In genomic region chr7:2527505-2528464, GRCh38 we compare ENCODE assay signal across 10 cellular contexts. TPM values are rescaled to one million over a fixed set of nuclear protein-coding genes. Genes with fewer than 3 reads are reported as not detected.
DNase-seq lines count a peak whose midpoint lies in the region; ATAC-seq and TF ChIP-seq lines count a peak whose summit lies in the region.
"Had no signal": no experiment of that assay in that cellular context is flagged by ENCODE, and none has a peak within 500 bp of the region (broad histone marks: within the 10 kb centered on the region; RNA-seq: fewer than 3 reads in every experiment).

No MANE protein-coding gene starts in this region.

- H3K36me3 ChIP-seq in Caco-2 (ENCODE audit: control insufficient read depth, insufficient read depth, low read length) = no peaks in the 10 kb centered on the region

- H3K27me3 Mint-ChIP-seq in Caco-2 (ENCODE audit: insufficient read depth, unreplicated experiment) = no peaks in the 10 kb centered on the region
- H3K27me3 Mint-ChIP-seq in glutamatergic neuron (ENCODE audit: unreplicated experiment) = peaks cover 11% of the 10 kb centered on the region
- no peaks in the 10 kb centered on the region for H3K27me3 Mint-ChIP-seq in stimulated activated naive CD8-positive, alpha-beta T cell treated with anti-CD3 and anti-CD28 coated beads, Interleukin-15, amount 100 ng/mL, for 72 hours

- H3K27ac Mint-ChIP-seq in Caco-2 (ENCODE audit: unreplicated experiment) (peak overlapping the region; percentile 86), glutamatergic neuron (ENCODE audit: unreplicated experiment) (no peak overlapping the region)
- H3K27ac Mint-ChIP-seq in stimulated activated naive CD8-positive, alpha-beta T cell treated with anti-CD3 and anti-CD28 coated beads, Interleukin-15, amount 100 ng/mL, for 72 hours = no peak overlapping the region

- BruUV-seq in Caco-2 (replicated peaks; lab: Mats Ljungman, UMichigan) = no TSS peak

- intact Hi-C loops in Caco-2 (cut with micrococcal nuclease; ENCODE audit: unreplicated experiment) = no loop called here

- H3K4me3 ChIP-seq in Caco-2 (ENCODE audit: low read depth, low read length) (no peak overlapping the region), NB4 (ENCODE audit: low read depth, low read length) (no peak overlapping the region)

- H3K9me3 Mint-ChIP-seq in Caco-2 (ENCODE audit: unreplicated experiment) (no peaks in the 10 kb centered on the region), glutamatergic neuron (ENCODE audit: unreplicated experiment) (peaks cover 2% of the 10 kb centered on the region)
- no peaks in the 10 kb centered on the region for H3K9me3 Mint-ChIP-seq in stimulated activated naive CD8-positive, alpha-beta T cell treated with anti-CD3 and anti-CD28 coated beads, Interleukin-15, amount 100 ng/mL, for 72 hours

- no peak for TF ChIP-seq CTCF in Caco-2 (IDR thresholded peaks at IDR 0.05; ENCODE audit: insufficient read depth in 1 of 2, low read depth in 1 of 2, low read length in 1 of 2, severe bottlenecking in 1 of 2, unreplicated experiment in 1 of 2)
- TF ChIP-seq CTCF in NB4 (IDR thresholded peaks at IDR 0.05; ENCODE audit: low read depth, low read length) = no peak
- TF ChIP-seq CTCF in glutamatergic neuron (IDR thresholded peaks at IDR 0.05; ENCODE audit: partially characterized antibody, unreplicated experiment) = no peak

- no peak for ATAC-seq in stimulated activated naive CD8-positive, alpha-beta T cell treated with anti-CD3 and anti-CD28 coated beads, Interleukin-15, amount 100 ng/mL, for 72 hours
- no peak for ATAC-seq in HG02763 (IDR thresholded peaks at IDR 0.05; ENCODE audit: unreplicated experiment)

- H3K36me3 Mint-ChIP-seq in Caco-2 (ENCODE audit: insufficient read depth, unreplicated experiment) (no peaks in the 10 kb centered on the region), glutamatergic neuron (ENCODE audit: unreplicated experiment) (no peaks in the 10 kb centered on the region)

- peaks cover 15% of the 10 kb centered on the region for H3K4me1 Mint-ChIP-seq in Caco-2 (ENCODE audit: low read depth, unreplicated experiment)
- peaks cover 6% of the 10 kb centered on the region for H3K4me1 Mint-ChIP-seq in glutamatergic neuron (ENCODE audit: low read depth, unreplicated experiment)
- peaks cover 92% of the 10 kb centered on the region for H3K4me1 Mint-ChIP-seq in stimulated activated naive CD8-positive, alpha-beta T cell treated with anti-CD3 and anti-CD28 coated beads, Interleukin-15, amount 100 ng/mL, for 72 hours

- DNase-seq in Caco-2 (peak; percentile 70 to 75), NB4 (ENCODE audit: low read depth) (peak; percentile 77), activated T-cell treated with anti-CD3 and anti-CD28 coated beads for 4 hours (peak; percentile 61), glutamatergic neuron (peak; percentile 11), D341Med (ENCODE audit: low spot score) (no peak), NCI-H187 treated with DMSO at 0.1 percent for 48 hours (lab: John Stamatoyannopoulos, UW) (no peak)
- DNase-seq in stimulated activated naive CD8-positive, alpha-beta T cell treated with anti-CD3 and anti-CD28 coated beads, Interleukin-15, amount 100 ng/mL, for 72 hours = peak in 1 of 2 donors; percentile 33

- no peak for TF ChIP-seq POLR2A in NB4 (IDR thresholded peaks at IDR 0.05; ENCODE audit: extremely low read depth, insufficient read length)

- H3K4me3 Mint-ChIP-seq in Caco-2 (ENCODE audit: unreplicated experiment) = peak overlapping the region; percentile 38
- H3K4me3 Mint-ChIP-seq in glutamatergic neuron (ENCODE audit: unreplicated experiment) = no peak overlapping the region
- peak overlapping the region; percentile 79 to 84 for H3K4me3 Mint-ChIP-seq in stimulated activated naive CD8-positive, alpha-beta T cell treated with anti-CD3 and anti-CD28 coated beads, Interleukin-15, amount 100 ng/mL, for 72 hours

- peaks cover 75% of the 10 kb centered on the region for H3K4me1 ChIP-seq in Caco-2

- H3K27me3 ChIP-seq in Caco-2 (replicated peaks; ENCODE audit: control insufficient read depth, insufficient read depth, low read length) = no peaks in the 10 kb centered on the region

- no peaks in the 10 kb centered on the region for H3K9me3 ChIP-seq in Caco-2

- CTCF ChIA-PET in Caco-2 (lab: Charles Lee) = interaction anchor here (0.6 to 1.4 kb wide), 3 partner anchors 28 to 206 kb away, joined by 4 to 6 read pairs (median 6); partner anchors contain the start of gene BRAT1

- POLR2A ChIA-PET in Caco-2 (lab: Charles Lee) = interaction anchor here (0.5 to 0.6 kb wide), 2 partner anchors 32 to 146 kb away, joined by 3 to 5 read pairs; no protein-coding TSS in a partner anchor

RNA-seq across cellular contexts. Expression of gene LFNG, which starts 8.2 kb away (rescaled TPM):
- total RNA-seq in Caco-2 (2022) = 4.5 and 5.1 TPM in 2 replicates
- total RNA-seq in glutamatergic neuron (ENCODE audit: unreplicated experiment) = 75.5 TPM

RNA-seq across cellular contexts. Expression of gene BRAT1, which starts 27.5 kb away (rescaled TPM):
- total RNA-seq in Caco-2 (2022) (33.2 and 33.5 TPM in 2 replicates), glutamatergic neuron (ENCODE audit: unreplicated experiment) (30.5 TPM)

RNA-seq across cellular contexts. Expression of gene IQCE, which starts 31.0 kb away (rescaled TPM):
- total RNA-seq in Caco-2 (2022) = 13.4 and 18.7 TPM in 2 replicates
- 12.0 TPM for total RNA-seq in glutamatergic neuron (ENCODE audit: unreplicated experiment)

RNA-seq across cellular contexts. Expression of gene GRIFIN, which starts 51.6 kb away (rescaled TPM):
- total RNA-seq in Caco-2 (2022) = not detected in 2 replicates
- total RNA-seq in glutamatergic neuron (ENCODE audit: unreplicated experiment) = not detected
- total RNA-seq: glomerular endothelial cell, urinary bladder had no signal

Comparison
In these comparisons a context has a peak if more than half of its experiments do, and no peak if none do; other contexts are left out.
1. DNase-seq: peak in Caco-2 (2 of 2), NB4 (single experiment), activated T-cell treated with anti-CD3 and anti-CD28 coated beads for 4 hours (single experiment) and glutamatergic neuron (single experiment); none in D341Med (single experiment) and NCI-H187 treated with DMSO at 0.1 percent for 48 hours (single experiment).
2. RNA of gene LFNG, which starts 8.2 kb away (total RNA-seq): 75.5 TPM in glutamatergic neuron (single experiment); 4.5 to 5.1 TPM in Caco-2; every median in the first group is over 10 times any median in the second.